Comparison of ENCODE assay signal across 23 cellular contexts in the genomic region with DNA sequence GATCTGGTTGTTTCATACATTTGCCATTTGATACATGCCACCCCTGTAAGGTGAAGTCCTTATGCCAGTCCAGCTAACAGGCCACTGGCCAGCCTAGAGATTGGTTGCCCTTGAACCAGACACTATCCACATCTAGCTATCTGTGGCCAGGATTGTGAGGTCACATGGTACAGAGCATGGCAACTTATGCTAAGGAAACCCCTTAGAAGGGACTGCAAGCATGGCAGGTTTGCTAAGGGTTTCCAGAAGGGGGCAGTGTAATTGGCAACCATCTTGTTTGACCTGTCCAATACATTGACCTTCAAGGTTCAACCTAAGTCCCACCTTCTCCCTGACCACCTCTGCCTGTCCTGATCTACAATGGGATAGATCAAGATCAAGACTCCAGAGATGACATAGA. TPM values are rescaled to one million over a fixed set of nuclear protein-coding genes. Genes with fewer than 3 reads are reported as not detected.
A peak's percentile ranks its signal among the peaks of the same experiment; 100 is the strongest.
DNase-seq lines count a peak whose midpoint lies in the region; ATAC-seq, FAIRE-seq and TF ChIP-seq lines count a peak whose summit lies in the region.
"Had no signal": no experiment of that assay in that cellular context is flagged by ENCODE, and none has a peak within 500 bp of the region (broad histone marks: within the 10 kb centered on the region; RNA-seq: fewer than 3 reads in every experiment).

No MANE protein-coding gene starts in this region.

- FAIRE-seq in HepG2 (lab: Jason Lieb, UNC): no peak
- FAIRE-seq: colon, GM18507 had no signal

- H3K9me3 Mint-ChIP-seq in activated naive CD8-positive, alpha-beta T cell treated with anti-CD3 and anti-CD28 coated beads, Interleukin-2, amount 10 ng/mL, durations not matched to agents 7 days and 5 days: no peaks in the 10 kb centered on the region
- H3K9me3 Mint-ChIP-seq in Caco-2 (ENCODE audit: unreplicated experiment) (no peaks in the 10 kb centered on the region), type B pancreatic cell (peaks cover 8% of the 10 kb centered on the region)
- no peaks in the 10 kb centered on the region for H3K9me3 Mint-ChIP-seq in activated naive CD4-positive, alpha-beta T cell treated with anti-CD3 and anti-CD28 coated beads, Interleukin-2, amount 10 ng/mL, durations not matched to agents 7 days and 5 days
- H3K9me3 Mint-ChIP-seq: CD8-positive, alpha-beta T cell had no signal

- H3K4me2 ChIP-seq in HepG2 (ENCODE audit: low read depth, low read length) (no peak overlapping the region), Loucy (ENCODE audit: low read depth, low read length, poor library complexity, severe bottlenecking) (no peak overlapping the region)

- peak overlapping the region; percentile 60 for H3K27ac Mint-ChIP-seq in activated naive CD8-positive, alpha-beta T cell treated with anti-CD3 and anti-CD28 coated beads, Interleukin-2, amount 10 ng/mL, durations not matched to agents 7 days and 5 days
- H3K27ac Mint-ChIP-seq in Caco-2 (ENCODE audit: unreplicated experiment): no peak overlapping the region
- no peak overlapping the region for H3K27ac Mint-ChIP-seq in activated naive CD4-positive, alpha-beta T cell treated with anti-CD3 and anti-CD28 coated beads, Interleukin-2, amount 10 ng/mL, durations not matched to agents 7 days and 5 days
- no peak overlapping the region for H3K27ac Mint-ChIP-seq in type B pancreatic cell
- H3K27ac Mint-ChIP-seq: CD8-positive, alpha-beta T cell; HFFc6; stimulated activated memory B cell treated with anti-CD40 and anti-IgM and Interleukin-4, amounts not matched to agents 10 μg/mL and 1 μg/mL and 100 μg/mL, for 72 hours; T-helper 17 cell had no signal

- no peaks in the 10 kb centered on the region for H3K9me2 ChIP-seq in Loucy (replicated peaks; ENCODE audit: low read depth, low read length)

- H3K79me2 ChIP-seq in HepG2 (ENCODE audit: insufficient read depth, low read length): no peaks in the 10 kb centered on the region
- no peaks in the 10 kb centered on the region for H3K79me2 ChIP-seq in Loucy (ENCODE audit: insufficient read depth, low read length)

- in situ Hi-C loops in HepG2 (cut with HindIII; ENCODE audit: extremely low pct_ligation_motif_present, low pct_unique_long_range_greater_than_20kb): no loop called here

- no peak overlapping the region for H3K4me3 Mint-ChIP-seq in activated naive CD8-positive, alpha-beta T cell treated with anti-CD3 and anti-CD28 coated beads, Interleukin-2, amount 10 ng/mL, durations not matched to agents 7 days and 5 days
- H3K4me3 Mint-ChIP-seq in Caco-2 (ENCODE audit: unreplicated experiment): no peak overlapping the region
- no peak overlapping the region for H3K4me3 Mint-ChIP-seq in activated naive CD4-positive, alpha-beta T cell treated with anti-CD3 and anti-CD28 coated beads, Interleukin-2, amount 10 ng/mL, durations not matched to agents 7 days and 5 days
- H3K4me3 Mint-ChIP-seq in type B pancreatic cell: no peak overlapping the region
- H3K4me3 Mint-ChIP-seq: CD8-positive, alpha-beta T cell; HFFc6; stimulated activated memory B cell treated with anti-CD40 and anti-IgM and Interleukin-4, amounts not matched to agents 10 μg/mL and 1 μg/mL and 100 μg/mL, for 72 hours; T-helper 17 cell had no signal

- DNase-seq in HepG2 (ENCODE audit: low spot score) (no peak), right lobe of liver (no peak), DMS114 treated with DMSO at 0.1 percent for 48 hours (lab: John Stamatoyannopoulos, UW; ENCODE audit: unreplicated experiment) (no peak), Caco-2 (no peak), type B pancreatic cell (ENCODE audit: extremely low spot score, unreplicated experiment) (no peak)
- no peak for DNase-seq in activated naive CD8-positive, alpha-beta T cell treated with anti-CD3 and anti-CD28 coated beads, Interleukin-2, amount 10 ng/mL, durations not matched to agents 7 days and 5 days
- DNase-seq in activated naive CD4-positive, alpha-beta T cell treated with anti-CD3 and anti-CD28 coated beads, Interleukin-2, amount 10 ng/mL, durations not matched to agents 7 days and 5 days: no peak
- DNase-seq: activated CD4-positive, alpha-beta T cell treated with anti-CD3 and anti-CD28 coated beads, Interleukin-2, amount 50 U/mL, for 4 hours; activated naive CD4-positive, alpha-beta T cell; CD8-positive, alpha-beta T cell; HFFc6; NCI-H1694 treated with DMSO at 0.1 percent for 48 hours; NCI-H69; SJCRH30; T-helper 17 cell had no signal

- POLR2A ChIA-PET in HepG2 (lab: Yijun Ruan, JAX) (no interaction called here), Caco-2 (lab: Charles Lee) (no interaction called here)
- POLR2A ChIA-PET in activated naive CD8-positive, alpha-beta T cell treated with anti-CD3 and anti-CD28 coated beads, Interleukin-2, amount 10 ng/mL, durations not matched to agents 7 days and 5 days (lab: Charles Lee): no interaction called here

- no peak overlapping the region for H2AFZ ChIP-seq in HepG2 (ENCODE audit: low read length)
- H2AFZ ChIP-seq in Loucy (ENCODE audit: low read length): no peak overlapping the region

- CTCF ChIA-PET in HepG2 (lab: Yijun Ruan, JAX; ENCODE audit: low intra/inter-chr PET ratio, low total read pairs) (no interaction called here), Caco-2 (lab: Charles Lee) (no interaction called here)
- CTCF ChIA-PET in activated naive CD4-positive, alpha-beta T cell treated with anti-CD3 and anti-CD28 coated beads, Interleukin-2, amount 10 ng/mL, durations not matched to agents 7 days and 5 days (lab: Charles Lee): no interaction called here

- H3F3A ChIP-seq in Loucy (ENCODE audit: low read depth): no peaks in the 10 kb centered on the region

- H3K4me1 ChIP-seq in HepG2 (ENCODE audit: insufficient read depth, low read length) (no peaks in the 10 kb centered on the region), right lobe of liver (no peaks in the 10 kb centered on the region), Loucy (ENCODE audit: insufficient read depth, low read length, poor library complexity, severe bottlenecking) (no peaks in the 10 kb centered on the region), Caco-2 (no peaks in the 10 kb centered on the region)
- H3K4me1 ChIP-seq: body of pancreas, SJCRH30 had no signal

- BruUV-seq in HepG2 (replicated peaks; lab: Mats Ljungman, UMichigan): no TSS peak
- BruUV-seq in Caco-2 (replicated peaks; lab: Mats Ljungman, UMichigan): no TSS peak

- no peak for ATAC-seq in HepG2
- ATAC-seq in right lobe of liver: no peak
- no peak for ATAC-seq in activated naive CD8-positive, alpha-beta T cell treated with anti-CD3 and anti-CD28 coated beads, Interleukin-2, amount 10 ng/mL, durations not matched to agents 7 days and 5 days (ENCODE audit: low read depth)
- ATAC-seq: body of pancreas; CD8-positive, alpha-beta T cell; left lobe of liver; stimulated activated memory B cell treated with anti-CD40 and anti-IgM and Interleukin-4, amounts not matched to agents 10 μg/mL and 1 μg/mL and 100 μg/mL, for 72 hours; T-helper 17 cell had no signal

- TF ChIP-seq EP300 in HepG2 (IDR thresholded peaks at IDR 0.05; ENCODE audit: low read depth in 2 of 2, low read length in 2 of 2) (no peak), HepG2 (CRISPR knock-in tag; IDR thresholded peaks at IDR 0.05; ENCODE audit: borderline replicate concordance) (no peak)

- TF ChIP-seq POLR2A in HepG2 (IDR thresholded peaks at IDR 0.05; ENCODE audit: insufficient read depth in 1 of 2, low read depth in 2 of 2, low read length in 2 of 2): no peak
- TF ChIP-seq POLR2A in right lobe of liver (IDR thresholded peaks at IDR 0.05): no peak

- H3K4me1 Mint-ChIP-seq in activated naive CD8-positive, alpha-beta T cell treated with anti-CD3 and anti-CD28 coated beads, Interleukin-2, amount 10 ng/mL, durations not matched to agents 7 days and 5 days: peaks cover 3% of the 10 kb centered on the region
- H3K4me1 Mint-ChIP-seq in Caco-2 (ENCODE audit: low read depth, unreplicated experiment): peaks cover 6% of the 10 kb centered on the region
- H3K4me1 Mint-ChIP-seq in activated naive CD4-positive, alpha-beta T cell treated with anti-CD3 and anti-CD28 coated beads, Interleukin-2, amount 10 ng/mL, durations not matched to agents 7 days and 5 days: no peaks in the 10 kb centered on the region
- no peaks in the 10 kb centered on the region for H3K4me1 Mint-ChIP-seq in type B pancreatic cell (ENCODE audit: unreplicated experiment)

- H4K20me1 ChIP-seq in HepG2 (ENCODE audit: insufficient read depth, low read length) (no peaks in the 10 kb centered on the region), Loucy (ENCODE audit: insufficient read depth, low read length, poor library complexity, severe bottlenecking) (no peaks in the 10 kb centered on the region)

- H3K4me3 ChIP-seq in HepG2 (replicated peaks in 1 of 3; ENCODE audit: insufficient read depth in 1 of 3, low read depth in 2 of 3, low read length in 3 of 3): no peak overlapping the region
- no peak overlapping the region for H3K4me3 ChIP-seq in right lobe of liver
- no peak overlapping the region for H3K4me3 ChIP-seq in Loucy (ENCODE audit: low read length, poor library complexity, severe bottlenecking)
- no peak overlapping the region for H3K4me3 ChIP-seq in Caco-2 (ENCODE audit: low read depth, low read length)
- H3K4me3 ChIP-seq: body of pancreas, SJCRH30, thoracic aorta had no signal

- 0 out of 2 replicates have a peak, but pooled peaks have one; percentile 11 for TF ChIP-seq CTCF in HepG2 (CRISPR knock-in tag; IDR thresholded peaks at IDR 0.05)
- no peak for TF ChIP-seq CTCF in right lobe of liver (IDR thresholded peaks at IDR 0.05)
- TF ChIP-seq CTCF in Loucy (conservative IDR thresholded peaks at IDR 0.05; ENCODE audit: low read length): peak; percentile 26
- no peak for TF ChIP-seq CTCF in Caco-2 (IDR thresholded peaks at IDR 0.05; ENCODE audit: insufficient read depth in 1 of 2, low read depth in 1 of 2, low read length in 1 of 2, severe bottlenecking in 1 of 2, unreplicated experiment in 1 of 2)
- no peak for TF ChIP-seq CTCF in type B pancreatic cell (conservative IDR thresholded peaks at IDR 0.05)

- H3K36me3 ChIP-seq in HepG2 (replicated peaks in 1 of 2; ENCODE audit: control insufficient read depth in 1 of 2, insufficient read depth in 2 of 2, low read length in 2 of 2) (peaks cover 0 to 7% of the 10 kb centered on the region in 2 experiments; a peak in 1 of 5 replicates), right lobe of liver (peaks cover 0 to 16% (median 1%) of the 10 kb centered on the region in 4 donors), Loucy (ENCODE audit: insufficient read depth, low read length) (peaks cover 21% of the 10 kb centered on the region; the same call in 1 of the 2 replicates), Caco-2 (ENCODE audit: control insufficient read depth, insufficient read depth, low read length) (no peaks in the 10 kb centered on the region)

- H3K27me3 ChIP-seq in HepG2 (ENCODE audit: control insufficient read depth in 1 of 2, insufficient read depth in 2 of 2, low read length in 2 of 2): no peaks in the 10 kb centered on the region
- H3K27me3 ChIP-seq in right lobe of liver: no peaks in the 10 kb centered on the region
- no peaks in the 10 kb centered on the region for H3K27me3 ChIP-seq in Loucy (ENCODE audit: insufficient read depth, low read length, poor library complexity, severe bottlenecking)
- no peaks in the 10 kb centered on the region for H3K27me3 ChIP-seq in Caco-2 (replicated peaks; ENCODE audit: control insufficient read depth, insufficient read depth, low read length)
- H3K27me3 ChIP-seq: body of pancreas, SJCRH30 had no signal

- H3K9ac ChIP-seq in HepG2 (ENCODE audit: insufficient read depth, low read depth, low read length) (no peak overlapping the region), Loucy (ENCODE audit: low read depth, low read length, poor library complexity, severe bottlenecking) (no peak overlapping the region)

- H3K27ac ChIP-seq in HepG2 (ENCODE audit: extremely low read length, insufficient read depth, low read length) (no peak overlapping the region), right lobe of liver (no peak overlapping the region)
- H3K27ac ChIP-seq: body of pancreas, SJCRH30, thoracic aorta had no signal

- no peak for TF ChIP-seq RAD21 in HepG2 (CRISPR knock-in tag; IDR thresholded peaks at IDR 0.05)

- peaks cover 2% of the 10 kb centered on the region for H3K27me3 Mint-ChIP-seq in activated naive CD8-positive, alpha-beta T cell treated with anti-CD3 and anti-CD28 coated beads, Interleukin-2, amount 10 ng/mL, durations not matched to agents 7 days and 5 days
- H3K27me3 Mint-ChIP-seq in Caco-2 (ENCODE audit: insufficient read depth, unreplicated experiment): no peaks in the 10 kb centered on the region
- no peaks in the 10 kb centered on the region for H3K27me3 Mint-ChIP-seq in activated naive CD4-positive, alpha-beta T cell treated with anti-CD3 and anti-CD28 coated beads, Interleukin-2, amount 10 ng/mL, durations not matched to agents 7 days and 5 days
- no peaks in the 10 kb centered on the region for H3K27me3 Mint-ChIP-seq in type B pancreatic cell
- H3K27me3 Mint-ChIP-seq: progenitor cell of endocrine pancreas; stimulated activated memory B cell treated with anti-CD40 and anti-IgM and Interleukin-4, amounts not matched to agents 10 μg/mL and 1 μg/mL and 100 μg/mL, for 72 hours; T-helper 17 cell had no signal

- H3K9me3 ChIP-seq in HepG2 (ENCODE audit: low read length): no peaks in the 10 kb centered on the region
- no peaks in the 10 kb centered on the region for H3K9me3 ChIP-seq in right lobe of liver
- no peaks in the 10 kb centered on the region for H3K9me3 ChIP-seq in Loucy (ENCODE audit: insufficient read depth, low read depth, low read length)
- no peaks in the 10 kb centered on the region for H3K9me3 ChIP-seq in Caco-2
- H3K9me3 ChIP-seq: body of pancreas, SJCRH30, thoracic aorta had no signal

- intact Hi-C loops in HepG2 (cut with micrococcal nuclease; ENCODE audit: unreplicated experiment) (no loop called here), right lobe of liver (cut with DNase I) (no loop called here), Caco-2 (cut with micrococcal nuclease; ENCODE audit: unreplicated experiment) (no loop called here)

- peaks cover 7% of the 10 kb centered on the region for H3K36me3 Mint-ChIP-seq in activated naive CD8-positive, alpha-beta T cell treated with anti-CD3 and anti-CD28 coated beads, Interleukin-2, amount 10 ng/mL, durations not matched to agents 7 days and 5 days
- H3K36me3 Mint-ChIP-seq in Caco-2 (ENCODE audit: insufficient read depth, unreplicated experiment) (peaks cover 6% of the 10 kb centered on the region), type B pancreatic cell (peaks cover 14% of the 10 kb centered on the region)
- H3K36me3 Mint-ChIP-seq in activated naive CD4-positive, alpha-beta T cell treated with anti-CD3 and anti-CD28 coated beads, Interleukin-2, amount 10 ng/mL, durations not matched to agents 7 days and 5 days: peaks cover 22% of the 10 kb centered on the region

RNA-seq across cellular contexts. Expression of gene SMC1A, which starts 47.5 kb away (rescaled TPM):
- total RNA-seq in HepG2 (2016; rRNA removed; fragmentation: Illumina TruSeq; extraction: Trizol): 46.6 and 73.4 TPM in 2 replicates
- total RNA-seq in HepG2 (2016; cell fraction: cytosol; rRNA removed; fragmentation: Illumina TruSeq; extraction: Trizol; ENCODE audit: low read depth): 3.3 and 3.9 TPM in 2 replicates
- total RNA-seq in HepG2 (2016; cell fraction: insoluble cytoplasmic fraction; rRNA removed; fragmentation: Illumina TruSeq; extraction: Trizol): 45.9 and 65.7 TPM in 2 replicates
- total RNA-seq in HepG2 (2016; cell fraction: membrane; rRNA removed; fragmentation: Illumina TruSeq; extraction: Trizol): 6.9 and 8.5 TPM in 2 replicates
- 38.2 and 39.4 TPM in 2 replicates for total RNA-seq in HepG2 (2016; cell fraction: nucleus; rRNA removed; fragmentation: Illumina TruSeq; extraction: Trizol)
- polyA plus RNA-seq in HepG2 (2011; rRNA removed): 9.2 and 9.4 TPM in 2 replicates
- polyA plus RNA-seq in HepG2 (2011; cell fraction: cytosol; rRNA removed): 10.7 and 12.6 TPM in 2 replicates
- polyA plus RNA-seq in HepG2 (2011; cell fraction: nucleus; rRNA removed): 18.5 and 19.0 TPM in 2 replicates
- polyA plus RNA-seq in HepG2 (2012): 23.8 and 26.7 TPM in 2 replicates
- 0.83 and 1.0 TPM in 2 replicates for polyA plus RNA-seq in HepG2 (2016; cell fraction: cytosol; fragmentation: Illumina TruSeq; extraction: Trizol; ENCODE audit: low read depth)
- polyA plus RNA-seq in HepG2 (2016; cell fraction: insoluble cytoplasmic fraction; fragmentation: Illumina TruSeq; extraction: Trizol; ENCODE audit: low read depth): 34.9 and 53.3 TPM in 2 replicates
- 2.6 and 3.4 TPM in 2 replicates for polyA plus RNA-seq in HepG2 (2016; cell fraction: membrane; fragmentation: Illumina TruSeq; extraction: Trizol; ENCODE audit: low read depth)
- 42.0 TPM in 2 replicates for polyA plus RNA-seq in HepG2 (2016; cell fraction: nucleus; fragmentation: Illumina TruSeq; extraction: Trizol; ENCODE audit: insufficient read depth, low read depth)
- 17.8 and 135 TPM in 2 replicates for polyA minus RNA-seq in HepG2 (2011; rRNA and poly(A)+ RNA removed; ENCODE audit: low replicate concordance)
- polyA minus RNA-seq in HepG2 (2011; cell fraction: cytosol; rRNA and poly(A)+ RNA removed): 20.4 and 24.1 TPM in 2 replicates
- 20.1 and 23.1 TPM in 2 replicates for polyA minus RNA-seq in HepG2 (2011; cell fraction: nucleus; rRNA and poly(A)+ RNA removed)
- total RNA-seq in right lobe of liver: 10 to 100 TPM; 21.2 to 41.1 (median 32.3) TPM
- total RNA-seq in activated naive CD8-positive, alpha-beta T cell treated with anti-CD3 and anti-CD28 coated beads, Interleukin-2, amount 10 ng/mL, durations not matched to agents 7 days and 5 days: 100 to 1,000 TPM; 117 TPM
- 92.4 and 102 TPM in 2 replicates for total RNA-seq in Caco-2 (2022)
- 56.0 and 87.6 TPM in 2 replicates for total RNA-seq in type B pancreatic cell (ENCODE audit: low replicate concordance)

RNA-seq across cellular contexts. Expression of gene RIBC1, which starts 47.8 kb away (rescaled TPM):
- total RNA-seq in HepG2 (2016; rRNA removed; fragmentation: Illumina TruSeq; extraction: Trizol) (0.29 and 0.55 TPM in 2 replicates), right lobe of liver (under 1 TPM in 4 of 6 experiments, not detected in 2; 0.22 to 0.88 (median 0.32) TPM), Caco-2 (2022) (0.88 and 0.95 TPM in 2 replicates), type B pancreatic cell (ENCODE audit: low replicate concordance) (1.9 and 2.7 TPM in 2 replicates)
- total RNA-seq in HepG2 (2016; cell fraction: cytosol; rRNA removed; fragmentation: Illumina TruSeq; extraction: Trizol; ENCODE audit: low read depth): 0.26 and 0.40 TPM in 2 replicates
- total RNA-seq in HepG2 (2016; cell fraction: insoluble cytoplasmic fraction; rRNA removed; fragmentation: Illumina TruSeq; extraction: Trizol): 0.45 and 0.52 TPM in 2 replicates
- total RNA-seq in HepG2 (2016; cell fraction: membrane; rRNA removed; fragmentation: Illumina TruSeq; extraction: Trizol): 0.49 and 0.69 TPM in 2 replicates
- 0.99 TPM in 1 of 2 replicates, not detected in the other for total RNA-seq in HepG2 (2016; cell fraction: nucleus; rRNA removed; fragmentation: Illumina TruSeq; extraction: Trizol)
- polyA plus RNA-seq in HepG2 (2011; rRNA removed): 0.04 TPM in 1 of 2 replicates, not detected in the other
- 0.04 TPM in 1 of 2 replicates, not detected in the other for polyA plus RNA-seq in HepG2 (2011; cell fraction: cytosol; rRNA removed)
- 0.35 and 0.39 TPM in 2 replicates for polyA plus RNA-seq in HepG2 (2011; cell fraction: nucleus; rRNA removed)
- polyA plus RNA-seq in HepG2 (2012): 0.20 and 0.32 TPM in 2 replicates
- 0.57 and 0.59 TPM in 2 replicates for polyA plus RNA-seq in HepG2 (2016; cell fraction: cytosol; fragmentation: Illumina TruSeq; extraction: Trizol; ENCODE audit: low read depth)
- polyA plus RNA-seq in HepG2 (2016; cell fraction: insoluble cytoplasmic fraction; fragmentation: Illumina TruSeq; extraction: Trizol; ENCODE audit: low read depth): 0.44 and 0.89 TPM in 2 replicates
- 0.45 and 0.62 TPM in 2 replicates for polyA plus RNA-seq in HepG2 (2016; cell fraction: membrane; fragmentation: Illumina TruSeq; extraction: Trizol; ENCODE audit: low read depth)
- polyA plus RNA-seq in HepG2 (2016; cell fraction: nucleus; fragmentation: Illumina TruSeq; extraction: Trizol; ENCODE audit: insufficient read depth, low read depth): 1.0 and 1.3 TPM in 2 replicates
- polyA minus RNA-seq in HepG2 (2011; rRNA and poly(A)+ RNA removed; ENCODE audit: low replicate concordance): 0.51 TPM in 1 of 2 replicates, not detected in the other
- polyA minus RNA-seq in HepG2 (2011; cell fraction: cytosol; rRNA and poly(A)+ RNA removed): not detected in 2 replicates
- polyA minus RNA-seq in HepG2 (2011; cell fraction: nucleus; rRNA and poly(A)+ RNA removed): 0.25 TPM in 1 of 2 replicates, not detected in the other
- total RNA-seq in activated naive CD8-positive, alpha-beta T cell treated with anti-CD3 and anti-CD28 coated beads, Interleukin-2, amount 10 ng/mL, durations not matched to agents 7 days and 5 days: 1 to 10 TPM; 1.2 to 1.4 TPM
- total RNA-seq: thoracic aorta had no signal

RNA-seq across cellular contexts. Expression of gene HSD17B10, which starts 59.2 kb away (rescaled TPM):
- total RNA-seq in HepG2 (2016; rRNA removed; fragmentation: Illumina TruSeq; extraction: Trizol) (84.7 and 98.9 TPM in 2 replicates), right lobe of liver (100 to 1,000 TPM; 123 to 213 (median 137) TPM), Caco-2 (2022) (129 and 137 TPM in 2 replicates), type B pancreatic cell (ENCODE audit: low replicate concordance) (63.7 and 101 TPM in 2 replicates)
- total RNA-seq in HepG2 (2016; cell fraction: cytosol; rRNA removed; fragmentation: Illumina TruSeq; extraction: Trizol; ENCODE audit: low read depth): 37.0 and 38.1 TPM in 2 replicates
- 87.2 and 108 TPM in 2 replicates for total RNA-seq in HepG2 (2016; cell fraction: insoluble cytoplasmic fraction; rRNA removed; fragmentation: Illumina TruSeq; extraction: Trizol)
- 33.9 and 35.8 TPM in 2 replicates for total RNA-seq in HepG2 (2016; cell fraction: membrane; rRNA removed; fragmentation: Illumina TruSeq; extraction: Trizol)
- 29.1 and 33.1 TPM in 2 replicates for total RNA-seq in HepG2 (2016; cell fraction: nucleus; rRNA removed; fragmentation: Illumina TruSeq; extraction: Trizol)
- 68.7 and 69.0 TPM in 2 replicates for polyA plus RNA-seq in HepG2 (2011; rRNA removed)
- polyA plus RNA-seq in HepG2 (2011; cell fraction: cytosol; rRNA removed): 86.2 and 110 TPM in 2 replicates
- 28.3 and 32.1 TPM in 2 replicates for polyA plus RNA-seq in HepG2 (2011; cell fraction: nucleus; rRNA removed)
- 37.7 and 38.3 TPM in 2 replicates for polyA plus RNA-seq in HepG2 (2012)
- polyA plus RNA-seq in HepG2 (2016; cell fraction: cytosol; fragmentation: Illumina TruSeq; extraction: Trizol; ENCODE audit: low read depth): 43.3 and 45.2 TPM in 2 replicates
- 112 and 123 TPM in 2 replicates for polyA plus RNA-seq in HepG2 (2016; cell fraction: insoluble cytoplasmic fraction; fragmentation: Illumina TruSeq; extraction: Trizol; ENCODE audit: low read depth)
- 32.5 and 35.0 TPM in 2 replicates for polyA plus RNA-seq in HepG2 (2016; cell fraction: membrane; fragmentation: Illumina TruSeq; extraction: Trizol; ENCODE audit: low read depth)
- polyA plus RNA-seq in HepG2 (2016; cell fraction: nucleus; fragmentation: Illumina TruSeq; extraction: Trizol; ENCODE audit: insufficient read depth, low read depth): 60.5 and 61.8 TPM in 2 replicates
- 74.5 and 465 TPM in 2 replicates for polyA minus RNA-seq in HepG2 (2011; rRNA and poly(A)+ RNA removed; ENCODE audit: low replicate concordance)
- polyA minus RNA-seq in HepG2 (2011; cell fraction: cytosol; rRNA and poly(A)+ RNA removed): 20.7 and 21.4 TPM in 2 replicates
- 8.0 and 9.1 TPM in 2 replicates for polyA minus RNA-seq in HepG2 (2011; cell fraction: nucleus; rRNA and poly(A)+ RNA removed)
- total RNA-seq in activated naive CD8-positive, alpha-beta T cell treated with anti-CD3 and anti-CD28 coated beads, Interleukin-2, amount 10 ng/mL, durations not matched to agents 7 days and 5 days: 10 to 100 TPM; 64.3 to 68.2 TPM

Comparison
In these comparisons a context has a peak if more than half of its experiments do, and no peak if none do; other contexts are left out.
1. CTCF ChIP-seq: peak in HepG2 (single experiment) and Loucy (single experiment); none in right lobe of liver (0 of 4), Caco-2 (0 of 2) and type B pancreatic cell (single experiment).